ENCODE assay signal across 1 cellular context in genomic region chr4:152458801-152459302, GRCh38.
TF ChIP-seq lines count a peak whose summit lies in the region.

No MANE protein-coding gene starts in this region.

TF ChIP-seq in K562, 482 proteins besides CTCF, POLR2A, EP300 and RAD21 (continued from another document):
- TF ChIP-seq RHOXF2B (CRISPR knock-in tag; conservative IDR thresholded peaks at IDR 0.05): no peak
- no peak for TF ChIP-seq POLR2G (IDR thresholded peaks at IDR 0.05; ENCODE audit: low read depth, low read length)
- TF ChIP-seq SMAD1 (IDR thresholded peaks at IDR 0.05; ENCODE audit: low read depth, low read length, partially characterized antibody): no peak
- no peak for TF ChIP-seq RFX1 (IDR thresholded peaks at IDR 0.05)
- TF ChIP-seq CBX1 (IDR thresholded peaks at IDR 0.05; ENCODE audit: low read depth): no peak
